In genomic region chr18:41719808-41720207, GRCh38 we compare ENCODE assay signal across 25 cellular contexts.
"Had no signal": no experiment of that assay in that cellular context is flagged by ENCODE, and none has a peak within 500 bp of the region (broad histone marks: within the 10 kb centered on the region; RNA-seq: fewer than 3 reads in every experiment).

No MANE protein-coding gene starts in this region.

- H3K9me3 ChIP-seq: breast epithelium, Peyer's patch, SJCRH30 had no signal

- H3K36me3 ChIP-seq: breast epithelium, Peyer's patch, SJCRH30 had no signal

- H3K9me3 Mint-ChIP-seq: activated T-cell treated with anti-CD3 and anti-CD28 coated beads, Interleukin-2, amount 50 U/mL, for 24 hours; activated T-helper 1 cell treated with anti-CD3 and anti-CD28 coated beads, Interleukin-12 subunit alpha, Interleukin-12 subunit beta, Interleukin-2, Interleukin-4 antibody, amounts not matched to agents 30 ng/mL and 10 ng/mL and 1 ng/mL, durations not matched to agents 14 hours and 24 hours and 36 hours; T-helper 1 cell treated with Interleukin-12 subunit alpha and Interleukin-12 subunit beta and Interleukin-4 antibody, amounts not matched to agents 30 μg/mL and 1 μg/mL, for 36 hours; WTC11 had no signal

- DNase-seq: activated CD4-positive, alpha-beta T cell treated with anti-CD3 and anti-CD28 coated beads for 48 hours; activated CD4-positive, alpha-beta T cell treated with anti-CD3 and anti-CD28 coated beads, Interleukin-2, amount 50 U/mL, for 4 hours; activated CD4-positive, CD25-positive, alpha-beta regulatory T cell treated with anti-CD3 and anti-CD28 coated beads, Interleukin-2, amount 50 U/mL, for 72 hours; activated CD8-positive, alpha-beta memory T cell treated with anti-CD3 and anti-CD28 coated beads, Interleukin-2, amount 10 ng/mL, durations not matched to agents 7 days and 5 days; activated effector memory CD4-positive, alpha-beta T cell treated with anti-CD3 and anti-CD28 coated beads, Interleukin-2, amount 50 U/mL, for 16 hours; activated naive CD4-positive, alpha-beta T cell treated with Interleukin-2 at 50 U/mL for 16 hours; activated T-cell treated with anti-CD3 and anti-CD28 coated beads, Interleukin-2, amount 50 U/mL, for 24 hours; central memory CD4-positive, alpha-beta T cell; KG1; NCI-H1092; NCI-H1417; NCI-H1694; NCI-H2029; NCI-H446; NCI-H524; Peyer's patch; Right ventricle myocardium superior; SJCRH30 had no signal

- H3K4me3 ChIP-seq: breast epithelium, Peyer's patch, SJCRH30 had no signal

- H3K27me3 Mint-ChIP-seq: activated CD8-positive, alpha-beta memory T cell treated with anti-CD3 and anti-CD28 coated beads, Interleukin-2, amount 10 ng/mL, durations not matched to agents 7 days and 5 days; activated naive CD8-positive, alpha-beta T cell; activated T-cell treated with anti-CD3 and anti-CD28 coated beads, Interleukin-2, amount 50 U/mL, for 24 hours; IgD-negative memory B cell had no signal

- H3K36me3 Mint-ChIP-seq: activated CD8-positive, alpha-beta memory T cell treated with anti-CD3 and anti-CD28 coated beads, Interleukin-2, amount 10 ng/mL, durations not matched to agents 7 days and 5 days; activated naive CD8-positive, alpha-beta T cell; IgD-negative memory B cell; WTC11 had no signal

- ATAC-seq: activated CD8-positive, alpha-beta memory T cell treated with anti-CD3 and anti-CD28 coated beads, Interleukin-2, amount 10 ng/mL, durations not matched to agents 7 days and 5 days; WTC11 had no signal

- H3K27ac ChIP-seq: breast epithelium, Peyer's patch, RWPE1, SJCRH30 had no signal

- H3K4me1 Mint-ChIP-seq: activated CD8-positive, alpha-beta memory T cell treated with anti-CD3 and anti-CD28 coated beads, Interleukin-2, amount 10 ng/mL, durations not matched to agents 7 days and 5 days had no signal

- H3K27ac Mint-ChIP-seq: activated CD8-positive, alpha-beta memory T cell treated with anti-CD3 and anti-CD28 coated beads, Interleukin-2, amount 10 ng/mL, durations not matched to agents 7 days and 5 days; activated naive CD8-positive, alpha-beta T cell; activated T-cell treated with anti-CD3 and anti-CD28 coated beads, Interleukin-2, amount 50 U/mL, for 24 hours; activated T-helper 1 cell treated with anti-CD3 and anti-CD28 coated beads, Interleukin-12 subunit alpha, Interleukin-12 subunit beta, Interleukin-2, Interleukin-4 antibody, amounts not matched to agents 30 ng/mL and 10 ng/mL and 1 ng/mL, durations not matched to agents 14 hours and 24 hours and 36 hours; IgD-negative memory B cell; T-helper 1 cell treated with Interleukin-12 subunit alpha and Interleukin-12 subunit beta and Interleukin-4 antibody, amounts not matched to agents 30 μg/mL and 1 μg/mL, for 36 hours; WTC11 had no signal

- H3K4me3 Mint-ChIP-seq: activated CD8-positive, alpha-beta memory T cell treated with anti-CD3 and anti-CD28 coated beads, Interleukin-2, amount 10 ng/mL, durations not matched to agents 7 days and 5 days; activated naive CD8-positive, alpha-beta T cell; activated T-cell treated with anti-CD3 and anti-CD28 coated beads, Interleukin-2, amount 50 U/mL, for 24 hours; activated T-helper 1 cell treated with anti-CD3 and anti-CD28 coated beads, Interleukin-12 subunit alpha, Interleukin-12 subunit beta, Interleukin-2, Interleukin-4 antibody, amounts not matched to agents 30 ng/mL and 10 ng/mL and 1 ng/mL, durations not matched to agents 14 hours and 24 hours and 36 hours; IgD-negative memory B cell; T-helper 1 cell treated with Interleukin-12 subunit alpha and Interleukin-12 subunit beta and Interleukin-4 antibody, amounts not matched to agents 30 μg/mL and 1 μg/mL, for 36 hours; WTC11 had no signal

- H3K4me1 ChIP-seq: breast epithelium, Peyer's patch, SJCRH30 had no signal

- H3K27me3 ChIP-seq: breast epithelium, Peyer's patch, SJCRH30 had no signal
